In the genomic region with DNA sequence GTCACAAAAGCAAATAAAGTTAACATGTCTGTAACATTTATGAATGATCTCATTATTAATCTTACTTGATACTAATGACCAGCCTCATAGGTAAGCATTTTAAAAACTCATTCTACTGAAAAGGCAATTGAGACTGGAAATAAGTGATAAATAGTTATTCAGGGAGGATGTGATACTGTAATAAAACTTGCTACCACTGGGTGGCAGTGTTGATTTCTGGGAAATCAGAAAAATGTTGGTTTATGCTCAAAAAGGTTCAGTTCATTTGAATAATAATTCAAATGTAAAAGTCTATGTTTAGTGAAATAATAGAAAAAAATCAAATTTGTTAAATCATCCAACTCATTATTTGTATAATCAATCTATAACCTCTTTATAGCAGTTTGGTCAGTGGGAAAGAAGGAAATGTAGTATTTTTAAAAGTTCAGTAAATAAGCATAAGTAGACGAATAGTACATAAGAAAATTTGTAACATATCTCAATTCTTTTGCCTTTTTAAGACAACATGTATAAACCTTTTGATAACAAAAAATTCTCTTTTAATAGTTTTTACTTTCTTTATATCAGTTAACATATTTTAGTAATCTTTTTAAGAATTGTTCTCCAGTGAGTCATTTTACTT, we compare ENCODE assay signal across 8 cellular contexts. TPM values are rescaled to one million over a fixed set of nuclear protein-coding genes. Genes with fewer than 3 reads are reported as not detected.
A peak's percentile ranks its signal among the peaks of the same experiment; 100 is the strongest.
DNase-seq lines count a peak whose midpoint lies in the region; ATAC-seq and TF ChIP-seq lines count a peak whose summit lies in the region.

No MANE protein-coding gene starts in this region.

- peaks cover 37% of the 10 kb centered on the region for H3K4me1 Mint-ChIP-seq in T-helper 17 cell

- H3K4me1 ChIP-seq in heart left ventricle: peaks cover 4 to 49% (median 30%) of the 10 kb centered on the region in 12 donors
- no peaks in the 10 kb centered on the region for H3K4me1 ChIP-seq in foreskin keratinocyte
- peaks cover 15 to 81% (median 41%) of the 10 kb centered on the region in 6 donors for H3K4me1 ChIP-seq in spleen

- H3K36me3 ChIP-seq in heart left ventricle (peaks cover 0 to 16% (median 8%) of the 10 kb centered on the region in 9 donors), spleen (peaks cover 0 to 23% (median 12%) of the 10 kb centered on the region in 6 donors)

- TF ChIP-seq POLR2A in heart left ventricle (IDR thresholded peaks at IDR 0.05) (no peak), spleen (IDR thresholded peaks at IDR 0.05) (no peak)

- ATAC-seq in heart left ventricle: no peak
- ATAC-seq in T-helper 17 cell: peak; percentile 53
- peak; percentile 47 for ATAC-seq in foreskin keratinocyte
- no peak for ATAC-seq in GM21423 (IDR thresholded peaks at IDR 0.05; ENCODE audit: unreplicated experiment)
- no peak for ATAC-seq in HG03342 (IDR thresholded peaks at IDR 0.05; ENCODE audit: unreplicated experiment)

- DNase-seq in heart left ventricle (no peak), cardiac septum (ENCODE audit: low spot score) (no peak), KG1 (lab: John Stamatoyannopoulos, UW) (peak; percentile 33), T-helper 17 cell (no peak), foreskin keratinocyte (no peak), spleen (no peak)

- H3K27me3 Mint-ChIP-seq in T-helper 17 cell: no peaks in the 10 kb centered on the region

- H3K4me3 Mint-ChIP-seq in T-helper 17 cell: no peak overlapping the region

- intact Hi-C loops in heart left ventricle (cut with DNase I) (loop anchor here in 6 of 10 donors (5.0 to 10.0 kb wide), 6 partner anchors 40 to 670 kb away; a partner anchor contains a TSS), cardiac septum (cut with DNase I) (no loop called here), spleen (cut with DNase I; ENCODE audit: low total_unique reads) (no loop called here)

- no peak overlapping the region for H3K27ac ChIP-seq in heart left ventricle
- no peak overlapping the region for H3K27ac ChIP-seq in foreskin keratinocyte
- H3K27ac ChIP-seq in spleen: no peak overlapping the region

- H3K4me3 ChIP-seq in heart left ventricle (no peak overlapping the region), spleen (no peak overlapping the region)

- H3K9me3 ChIP-seq in heart left ventricle (no peaks in the 10 kb centered on the region), T-helper 17 cell (ENCODE audit: control insufficient read depth, low read length, poor library complexity, severe bottlenecking) (no peaks in the 10 kb centered on the region), spleen (no peaks in the 10 kb centered on the region)

- no peak overlapping the region for H3K27ac Mint-ChIP-seq in T-helper 17 cell

- H3K27me3 ChIP-seq in heart left ventricle: no peaks in the 10 kb centered on the region
- H3K27me3 ChIP-seq in foreskin keratinocyte: no peaks in the 10 kb centered on the region
- no peaks in the 10 kb centered on the region for H3K27me3 ChIP-seq in spleen (replicated peaks in 1 of 7)

- 84 to 92% (median 88%) methylated on average over 1 of the region's 1 CpG for WGBS in heart left ventricle, 4 donors
- WGBS in spleen, 5 donors: 86 to 95% (median 94%) methylated on average over 1 of the region's 1 CpG

- H3K36me3 Mint-ChIP-seq in T-helper 17 cell (ENCODE audit: low read depth): no peaks in the 10 kb centered on the region

- TF ChIP-seq CTCF in heart left ventricle (IDR thresholded peaks at IDR 0.05) (peak; percentile 67 to 90 (median 83)), foreskin keratinocyte (conservative IDR thresholded peaks at IDR 0.05) (peak; percentile 76), spleen (IDR thresholded peaks at IDR 0.05 in 8 of 11, conservative IDR thresholded peaks at IDR 0.05 in 3 of 11) (peak; percentile 52 to 81 (median 76))

RNA-seq across cellular contexts. Expression of a gene that starts 9.6 kb away (rescaled TPM):
- total RNA-seq in heart left ventricle (1 to 10 TPM; 4.4 to 6.6 (median 4.9) TPM), cardiac septum (5.5 TPM), T-helper 17 cell (10 to 100 TPM; 13.2 to 16.4 TPM), foreskin keratinocyte (7.0 TPM in 2 replicates), spleen (10 to 100 TPM; 12.0 to 22.6 (median 14.2) TPM)
- polyA plus RNA-seq in heart left ventricle (1 to 10 TPM; 2.4 to 5.9 TPM), foreskin keratinocyte (3.3 and 3.8 TPM in 2 replicates), spleen (1 to 10 TPM; 4.8 to 6.3 (median 4.9) TPM)

RNA-seq across cellular contexts. Expression of a gene that starts 12.4 kb away (rescaled TPM):
- total RNA-seq in heart left ventricle: 10 to 100 TPM in 4 of 9 donors, 1 to 10 TPM in 5; 7.1 to 13.2 (median 9.2) TPM
- polyA plus RNA-seq in heart left ventricle: 1 to 10 TPM; 6.4 to 9.2 TPM
- 11.4 TPM for total RNA-seq in cardiac septum
- total RNA-seq in T-helper 17 cell: 1 to 10 TPM; 3.8 to 4.7 TPM
- total RNA-seq in foreskin keratinocyte: 12.1 and 12.2 TPM in 2 replicates
- polyA plus RNA-seq in foreskin keratinocyte: 2.7 and 3.3 TPM in 2 replicates
- total RNA-seq in spleen: 10 to 100 TPM; 10.1 to 16.0 (median 14.8) TPM
- polyA plus RNA-seq in spleen: 10 to 100 TPM in 1 of 3 donors, 1 to 10 TPM in 2; 9.7 to 10.0 (median 9.9) TPM

RNA-seq across cellular contexts. Expression of a gene that starts 41.8 kb away (rescaled TPM):
- total RNA-seq in heart left ventricle (10 to 100 TPM in 2 of 9 donors, 1 to 10 TPM in 5, under 1 TPM in 2; 0.81 to 26.9 (median 1.0) TPM), cardiac septum (4.0 TPM), T-helper 17 cell (10 to 100 TPM in 1 of 2 donors, 1 to 10 TPM in 1; 9.7 to 10.3 TPM), foreskin keratinocyte (0.07 and 0.17 TPM in 2 replicates), spleen (10 to 100 TPM; 22.8 to 82.1 (median 40.2) TPM)
- polyA plus RNA-seq in heart left ventricle (under 1 TPM; 0.55 to 0.76 TPM), foreskin keratinocyte (0.09 and 0.13 TPM in 2 replicates), spleen (10 to 100 TPM in 1 of 3 donors, 1 to 10 TPM in 2; 7.7 to 15.2 (median 7.9) TPM)

Comparison
In these comparisons a context has a peak if more than half of its experiments do, and no peak if none do; other contexts are left out.
1. intact Hi-C loops: an anchor here in heart left ventricle (5.0 to 10.0 kb wide); none called in cardiac septum and spleen.
2. ATAC-seq: peak in T-helper 17 cell (single experiment) and foreskin keratinocyte (single experiment); none in heart left ventricle (0 of 4), GM21423 (single experiment) and HG03342 (single experiment).
3. Peak in every context shown above with its lines, with median percentiles within 50 percentile points of each other: CTCF ChIP-seq.